In genomic region chr1:163321311-163322305, GRCh38 we compare ENCODE assay signal across 8 cellular contexts. TPM values are rescaled to one million over a fixed set of nuclear protein-coding genes. Genes with fewer than 3 reads are reported as not detected.
DNase-seq lines count a peak whose midpoint lies in the region; ATAC-seq, FAIRE-seq and TF ChIP-seq lines count a peak whose summit lies in the region.

Gene NUF2, plus strand, starts transcription at chr1:163321954. Its CDS starts 4,098 bp downstream, at chr1:163326052.

- peak within 1 kb of the TSS; percentile 55 for H2BK5ac ChIP-seq in trophoblast cell (ENCODE audit: low read depth, low read length, poor library complexity)

- H3K4me3 Mint-ChIP-seq in T-cell (peak within 1 kb of the TSS; percentile 89 to 97 (median 94)), type B pancreatic cell (peak within 1 kb of the TSS; percentile 99)

- ATAC-seq in HG02840 (IDR thresholded peaks at IDR 0.05; ENCODE audit: low FRiP score, unreplicated experiment) (peak; percentile 95), T-cell (replicated peaks in 1 of 4) (peak; percentile 95 to 99 (median 95))

- no peaks in the 10 kb centered on the region for H3K79me2 ChIP-seq in trophoblast cell (ENCODE audit: control insufficient read depth, insufficient read depth, low read length, poor library complexity)

- H4K8ac ChIP-seq in trophoblast cell (ENCODE audit: low read depth, low read length): peak within 1 kb of the TSS; percentile 97

- H2AK5ac ChIP-seq in trophoblast cell (ENCODE audit: low read length): no peak within 1 kb of the TSS

- H3K4me1 ChIP-seq in trophoblast cell (ENCODE audit: control insufficient read depth in 1 of 2, insufficient read depth in 2 of 2, low read length in 2 of 2): no peaks in the 10 kb centered on the region

- H3K27me3 ChIP-seq in trophoblast cell (ENCODE audit: insufficient read depth, low read length): no peaks in the 10 kb centered on the region

- H3K23ac ChIP-seq in trophoblast cell (ENCODE audit: low read length): no peak within 1 kb of the TSS

- peak within 1 kb of the TSS; percentile 76 for H3K14ac ChIP-seq in trophoblast cell (ENCODE audit: low read length)

- H3K9me3 ChIP-seq in trophoblast cell (ENCODE audit: insufficient read depth, low read depth, low read length): no peaks in the 10 kb centered on the region

- POLR2A ChIA-PET in T-cell (lab: Charles Lee): interaction anchor here in 1 of 2 donors (0.6 kb wide), 1 partner anchor 19 kb away, joined by 4 read pairs; no protein-coding TSS in a partner anchor

- no peak within 1 kb of the TSS for H3K4ac ChIP-seq in trophoblast cell (ENCODE audit: low read depth, low read length)

- peaks cover 2% of the 10 kb centered on the region for H3K79me1 ChIP-seq in trophoblast cell (ENCODE audit: low read length)

- peak within 1 kb of the TSS; percentile 83 for H4K12ac ChIP-seq in trophoblast cell (ENCODE audit: low read depth, low read length)

- H3K27me3 Mint-ChIP-seq in T-cell (no peaks in the 10 kb centered on the region), type B pancreatic cell (no peaks in the 10 kb centered on the region)

- peak within 1 kb of the TSS; percentile 65 for H4K91ac ChIP-seq in trophoblast cell (ENCODE audit: low read depth, low read length)

- WGBS in adipose tissue, 3 donors: 0% methylated on average over 58 of the region's 58 CpGs
- no CpG with 5 or more reads among the region's 58 CpGs for WGBS in trophoblast cell (ENCODE audit: extremely low coverage, insufficient coverage, insufficient read length)

- intact Hi-C loops in cardiac septum (cut with DNase I): no loop called here

- peak within 1 kb of the TSS; percentile 92 to 97 for H3K27ac Mint-ChIP-seq in T-cell
- H3K27ac Mint-ChIP-seq in type B pancreatic cell: peak within 1 kb of the TSS; percentile 97

- H3K4me1 Mint-ChIP-seq in T-cell (peaks cover 21 to 25% (median 24%) of the 10 kb centered on the region in 3 donors), type B pancreatic cell (ENCODE audit: unreplicated experiment) (peaks cover 16% of the 10 kb centered on the region)

- no peak within 1 kb of the TSS for H2BK12ac ChIP-seq in trophoblast cell (ENCODE audit: low read length)

- peak within 1 kb of the TSS; percentile 94 for H3K4me3 ChIP-seq in trophoblast cell (ENCODE audit: low read depth, low read length)

- H3K36me3 Mint-ChIP-seq in T-cell (no peaks in the 10 kb centered on the region), type B pancreatic cell (no peaks in the 10 kb centered on the region)

- peak; percentile 70 for DNase-seq in GM12891 (ENCODE audit: insufficient read length, low spot score)
- DNase-seq in NCI-H1436 treated with DMSO at 0.1 percent for 48 hours (lab: John Stamatoyannopoulos, UW): peak; percentile 88
- peak; percentile 91 to 97 (median 94) for DNase-seq in T-cell
- peak; percentile 97 for DNase-seq in cardiac septum (ENCODE audit: low spot score)
- peak; percentile 97 to 98 for DNase-seq in trophoblast cell
- DNase-seq in type B pancreatic cell (ENCODE audit: extremely low spot score, unreplicated experiment): peak; percentile 98

- H2AFZ ChIP-seq in trophoblast cell (ENCODE audit: insufficient read depth, low read length, poor library complexity): peak within 1 kb of the TSS; percentile 74

- H3K36me3 ChIP-seq in trophoblast cell (ENCODE audit: control insufficient read depth in 1 of 2, insufficient read depth in 2 of 2, low read length in 2 of 2): peaks cover 0 to 3% of the 10 kb centered on the region in 2 experiments

- no peak for TF ChIP-seq CTCF in type B pancreatic cell (conservative IDR thresholded peaks at IDR 0.05)

- peak; percentile 87 for TF ChIP-seq POLR2A in GM12891 (IDR thresholded peaks at IDR 0.05; ENCODE audit: low read depth, low read length)

- CTCF ChIA-PET in T-cell (lab: Charles Lee): interaction anchor here in 1 of 2 donors (1.8 kb wide), 1 partner anchor 8 kb away, joined by 5 read pairs; no protein-coding TSS in a partner anchor

- H3K9me3 Mint-ChIP-seq in T-cell (no peaks in the 10 kb centered on the region), type B pancreatic cell (no peaks in the 10 kb centered on the region)

- peak within 1 kb of the TSS; percentile 64 for H3K27ac ChIP-seq in adipose tissue (ENCODE audit: low read depth, low read length)
- peak within 1 kb of the TSS; percentile 73 for H3K27ac ChIP-seq in trophoblast cell (ENCODE audit: low read depth, low read length)

- FAIRE-seq in GM12891 (lab: Jason Lieb, UNC): peak; percentile 99

- peak within 1 kb of the TSS; percentile 77 for H3K9ac ChIP-seq in trophoblast cell (ENCODE audit: low read length)

- H2BK120ac ChIP-seq in trophoblast cell (ENCODE audit: insufficient read depth, low read length, poor library complexity): no peak within 1 kb of the TSS

- H3K4me2 ChIP-seq in trophoblast cell (ENCODE audit: low read length): peak within 1 kb of the TSS; percentile 89

- peak within 1 kb of the TSS; percentile 44 for H3K18ac ChIP-seq in trophoblast cell (ENCODE audit: low read length)

TF ChIP-seq in GM12891, 5 proteins besides CTCF, POLR2A, EP300 and RAD21:
- TF ChIP-seq SPI1 (IDR thresholded peaks at IDR 0.05; ENCODE audit: low read depth, low read length) (peak; percentile 57), TAF1 (IDR thresholded peaks at IDR 0.05; ENCODE audit: low read depth, low read length) (peak; percentile 89), POU2F2 (IDR thresholded peaks at IDR 0.05; ENCODE audit: low read depth, low read length) (peak; percentile 97), PAX5 (IDR thresholded peaks at IDR 0.05; ENCODE audit: insufficient read depth, low read length, severe bottlenecking) (peak; percentile 83), POLR2AphosphoS5 (IDR thresholded peaks at IDR 0.05; ENCODE audit: low read depth, low read length) (peak; percentile 88)

RNA-seq across cellular contexts. Expression of gene NUF2, which starts in this region (rescaled TPM):
- polyA plus RNA-seq in GM12891 (2012; ENCODE audit: low read depth, missing spikeins): 21.8 TPM
- total RNA-seq in T-cell: 1 to 10 TPM; 1.3 to 3.4 (median 2.3) TPM
- polyA plus RNA-seq in adipose tissue: under 1 TPM; 0.22 to 0.90 (median 0.24) TPM
- total RNA-seq in cardiac septum: 0.24 TPM
- polyA plus RNA-seq in trophoblast cell (2013): 25.0 and 25.4 TPM in 2 replicates
- total RNA-seq in type B pancreatic cell (ENCODE audit: low replicate concordance): 7.3 and 26.5 TPM in 2 replicates

Comparison
In these comparisons a context has a peak if more than half of its experiments do, and no peak if none do; other contexts are left out.
1. Peak in every context shown above with its lines: DNase-seq, ATAC-seq, H3K4me3 ChIP-seq and H3K27ac ChIP-seq.
2. Peak in DNase-seq in cardiac septum; RNA of the gene not detected or under 1 TPM.